In genomic region chr3:138594150-138594934, GRCh38 we compare ENCODE assay signal across 8 cellular contexts.
A peak's percentile ranks its signal among the peaks of the same experiment; 100 is the strongest.
DNase-seq lines count a peak whose midpoint lies in the region; ATAC-seq and TF ChIP-seq lines count a peak whose summit lies in the region.

Gene CEP70 (minus strand): TSS chr3:138594260. CDS start chr3:138572927, 21,333 bp downstream.

- H3K4me2 ChIP-seq in SU-DHL-6 (ENCODE audit: low read depth, low read length, poor library complexity, severe bottlenecking), result peak within 1 kb of the TSS; percentile 54

- peak within 1 kb of the TSS; percentile 38 for H3K4me3 ChIP-seq in SU-DHL-6 (ENCODE audit: insufficient read depth, low read length, poor library complexity, severe bottlenecking)

- no peaks in the 10 kb centered on the region for H4K20me1 ChIP-seq in SU-DHL-6 (ENCODE audit: low read depth, low read length)

- no peaks in the 10 kb centered on the region for H3K27me3 ChIP-seq in SU-DHL-6 (ENCODE audit: low read length)

- no peaks in the 10 kb centered on the region for H3K79me2 ChIP-seq in SU-DHL-6 (ENCODE audit: insufficient read depth, low read length)

- H3F3A ChIP-seq in SU-DHL-6 (ENCODE audit: insufficient read depth), result no peaks in the 10 kb centered on the region

- peak; percentile 63 for TF ChIP-seq CTCF in SU-DHL-6 (IDR thresholded peaks at IDR 0.05; ENCODE audit: insufficient read depth, low read length, poor library complexity, severe bottlenecking)

- peak; percentile 79 for DNase-seq in brain pericyte (ENCODE audit: low read depth, low spot score)
- peak; percentile 96 for DNase-seq in iPS-NIHi7 (ENCODE audit: extremely low spot score)
- DNase-seq in stimulated activated CD4-positive, alpha-beta T cell treated with anti-CD3 and anti-CD28 coated beads, Interleukin-12 subunit alpha, Interleukin-12 subunit beta, amount 100 ng/mL, for 24 hours (ENCODE audit: low read depth in 2 of 2), result peak; percentile 69 to 78
- no peak for DNase-seq in UCSD-AML1 (lab: John Stamatoyannopoulos, UW; ENCODE audit: unreplicated experiment)
- no peak for DNase-seq in NCI-H526 treated with DMSO at 0.1 percent for 48 hours (lab: John Stamatoyannopoulos, UW)

- no peak within 1 kb of the TSS for H3K27ac ChIP-seq in SU-DHL-6 (ENCODE audit: low read depth, low read length)

- H3K9ac ChIP-seq in SU-DHL-6 (ENCODE audit: low read length), result peak within 1 kb of the TSS; percentile 21; the same call in 1 of the 2 replicates

- peak; percentile 89 for ATAC-seq in GM18517 (IDR thresholded peaks at IDR 0.05; ENCODE audit: unreplicated experiment)
- peak; percentile 88 for ATAC-seq in HG03025 (IDR thresholded peaks at IDR 0.05; ENCODE audit: low FRiP score, unreplicated experiment)

- H2AFZ ChIP-seq in SU-DHL-6 (ENCODE audit: low read depth, low read length, severe bottlenecking), result peak within 1 kb of the TSS; percentile 77

- H3K36me3 ChIP-seq in SU-DHL-6 (ENCODE audit: low read length), result no peaks in the 10 kb centered on the region

- no peaks in the 10 kb centered on the region for H3K9me2 ChIP-seq in SU-DHL-6 (replicated peaks; ENCODE audit: insufficient read depth, low read length)

- H3K9me3 ChIP-seq in SU-DHL-6 (ENCODE audit: insufficient read depth, low read length), result no peaks in the 10 kb centered on the region

Comparison
In these comparisons a context has a peak if more than half of its experiments do, and no peak if none do; other contexts are left out.
1. DNase-seq: peak in brain pericyte (single experiment), iPS-NIHi7 (single experiment) and stimulated activated CD4-positive, alpha-beta T cell treated with anti-CD3 and anti-CD28 coated beads, Interleukin-12 subunit alpha, Interleukin-12 subunit beta, amount 100 ng/mL, for 24 hours (2 of 2); none in UCSD-AML1 (single experiment) and NCI-H526 treated with DMSO at 0.1 percent for 48 hours (single experiment).